10 cellular contexts compared by ENCODE assay signal in genomic region chr10:97549587-97550322, GRCh38. TPM values are rescaled to one million over a fixed set of nuclear protein-coding genes. Genes with fewer than 3 reads are reported as not detected.
DNase-seq lines count a peak whose midpoint lies in the region; ATAC-seq, FAIRE-seq and TF ChIP-seq lines count a peak whose summit lies in the region.
"Had no signal": no experiment of that assay in that cellular context is flagged by ENCODE, and none has a peak within 500 bp of the region (broad histone marks: within the 10 kb centered on the region; RNA-seq: fewer than 3 reads in every experiment).

No MANE protein-coding gene starts in this region.

- peak; percentile 60 for DNase-seq in bronchial epithelial cell (ENCODE audit: low read depth)
- no peak for DNase-seq in stimulated activated effector memory CD8-positive, alpha-beta T cell treated with anti-CD3 and anti-CD28 coated beads, Interleukin-12 subunit alpha, Interleukin-12 subunit beta, amount 100 ng/mL, for 72 hours (ENCODE audit: low spot score in 2 of 2)
- DNase-seq in effector memory CD4-positive, alpha-beta T cell = no peak
- no peak for DNase-seq in cortex of kidney (lab: John Stamatoyannopoulos, UW)

- ATAC-seq in stimulated activated effector memory CD8-positive, alpha-beta T cell treated with anti-CD3 and anti-CD28 coated beads, Interleukin-12 subunit alpha, Interleukin-12 subunit beta, amount 100 ng/mL, for 72 hours = no peak
- no peak for ATAC-seq in GM19023 (IDR thresholded peaks at IDR 0.05; ENCODE audit: unreplicated experiment)
- ATAC-seq in HG03342 (IDR thresholded peaks at IDR 0.05; ENCODE audit: unreplicated experiment) = no peak

- H3K4me3 ChIP-seq in HUES6 (ENCODE audit: low read depth, low read length) (no peak overlapping the region), bronchial epithelial cell (ENCODE audit: low read depth, low read length) (no peak overlapping the region)
- no peak overlapping the region for H3K4me3 ChIP-seq in effector memory CD4-positive, alpha-beta T cell (ENCODE audit: insufficient read depth, low read depth, low read length, poor library complexity, severe bottlenecking)
- H3K4me3 ChIP-seq: lung had no signal

- H3K27ac Mint-ChIP-seq in stimulated activated effector memory CD8-positive, alpha-beta T cell treated with anti-CD3 and anti-CD28 coated beads, Interleukin-12 subunit alpha, Interleukin-12 subunit beta, amount 100 ng/mL, for 72 hours = peak overlapping the region; percentile 29

- H3K9ac ChIP-seq in HUES6 (ENCODE audit: low read length) = peak overlapping the region; percentile 65

- peaks cover 37% of the 10 kb centered on the region for H3K4me1 ChIP-seq in HUES6 (ENCODE audit: control insufficient read depth, insufficient read depth, low read length)
- H3K4me1 ChIP-seq in effector memory CD4-positive, alpha-beta T cell (ENCODE audit: control insufficient read depth, insufficient read depth, low read length, poor library complexity, severe bottlenecking) = no peaks in the 10 kb centered on the region

- H3K27ac ChIP-seq in HUES6 (ENCODE audit: low read depth, low read length) (peak overlapping the region; percentile 54), layer of hippocampus (ENCODE audit: low read depth, low read length) (peak overlapping the region; percentile 73)
- no peak overlapping the region for H3K27ac ChIP-seq in effector memory CD4-positive, alpha-beta T cell (ENCODE audit: insufficient read depth, low read length, poor library complexity, severe bottlenecking)

- H3K4me3 Mint-ChIP-seq in stimulated activated effector memory CD8-positive, alpha-beta T cell treated with anti-CD3 and anti-CD28 coated beads, Interleukin-12 subunit alpha, Interleukin-12 subunit beta, amount 100 ng/mL, for 72 hours = no peak overlapping the region

- no peaks in the 10 kb centered on the region for H3K36me3 Mint-ChIP-seq in stimulated activated effector memory CD8-positive, alpha-beta T cell treated with anti-CD3 and anti-CD28 coated beads, Interleukin-12 subunit alpha, Interleukin-12 subunit beta, amount 100 ng/mL, for 72 hours

- no peaks in the 10 kb centered on the region for H3K9me3 Mint-ChIP-seq in stimulated activated effector memory CD8-positive, alpha-beta T cell treated with anti-CD3 and anti-CD28 coated beads, Interleukin-12 subunit alpha, Interleukin-12 subunit beta, amount 100 ng/mL, for 72 hours

- H3K4me1 Mint-ChIP-seq in stimulated activated effector memory CD8-positive, alpha-beta T cell treated with anti-CD3 and anti-CD28 coated beads, Interleukin-12 subunit alpha, Interleukin-12 subunit beta, amount 100 ng/mL, for 72 hours = peaks cover 10% of the 10 kb centered on the region

- H3K36me3 ChIP-seq in HUES6 (ENCODE audit: control insufficient read depth, insufficient read depth, low read length) = no peaks in the 10 kb centered on the region
- no peaks in the 10 kb centered on the region for H3K36me3 ChIP-seq in bronchial epithelial cell (ENCODE audit: control insufficient read depth, insufficient read depth, low read length)
- no peaks in the 10 kb centered on the region for H3K36me3 ChIP-seq in effector memory CD4-positive, alpha-beta T cell (ENCODE audit: control insufficient read depth, insufficient read depth, low read length)

- no peak for FAIRE-seq in bronchial epithelial cell (lab: Jason Lieb, UNC)

- H3K9me3 ChIP-seq in HUES6 (ENCODE audit: control insufficient read depth, insufficient read depth, low read depth, low read length) = no peaks in the 10 kb centered on the region
- no peaks in the 10 kb centered on the region for H3K9me3 ChIP-seq in effector memory CD4-positive, alpha-beta T cell (ENCODE audit: control insufficient read depth, low read length)

- H3K27me3 ChIP-seq in HUES6 (ENCODE audit: control insufficient read depth, insufficient read depth, low read length) (no peaks in the 10 kb centered on the region), bronchial epithelial cell (ENCODE audit: control insufficient read depth, insufficient read depth, low read length) (no peaks in the 10 kb centered on the region), layer of hippocampus (ENCODE audit: control insufficient read depth, insufficient read depth, low read length) (no peaks in the 10 kb centered on the region)
- no peaks in the 10 kb centered on the region for H3K27me3 ChIP-seq in effector memory CD4-positive, alpha-beta T cell (replicated peaks; ENCODE audit: control insufficient read depth, insufficient read depth, low read length, poor library complexity, severe bottlenecking)

- no peak for TF ChIP-seq CTCF in bronchial epithelial cell (IDR thresholded peaks at IDR 0.05; ENCODE audit: insufficient read depth, low read length, severe bottlenecking)

RNA-seq across cellular contexts. Expression of gene ANKRD2, which starts 22.8 kb away (rescaled TPM):
- 0.26 TPM in 2 replicates for total RNA-seq in bronchial epithelial cell

RNA-seq across cellular contexts. Expression of gene HOGA1, which starts 34.4 kb away (rescaled TPM):
- 0.13 and 0.26 TPM in 2 replicates for total RNA-seq in bronchial epithelial cell

RNA-seq across cellular contexts. Expression of gene C10orf62, which starts 39.8 kb away (rescaled TPM):
- total RNA-seq in bronchial epithelial cell = under 0.01 TPM in 1 of 2 replicates, not detected in the other
- total RNA-seq: H4 had no signal

RNA-seq across cellular contexts. Expression of gene UBTD1, which starts 51.0 kb away (rescaled TPM):
- 11.1 and 12.4 TPM in 2 replicates for total RNA-seq in bronchial epithelial cell

RNA-seq across cellular contexts. Expression of gene MMS19, which starts 51.5 kb away (rescaled TPM):
- 23.2 and 38.2 TPM in 2 replicates for total RNA-seq in bronchial epithelial cell
